1 cellular context compared by ENCODE assay signal in the genomic region with DNA sequence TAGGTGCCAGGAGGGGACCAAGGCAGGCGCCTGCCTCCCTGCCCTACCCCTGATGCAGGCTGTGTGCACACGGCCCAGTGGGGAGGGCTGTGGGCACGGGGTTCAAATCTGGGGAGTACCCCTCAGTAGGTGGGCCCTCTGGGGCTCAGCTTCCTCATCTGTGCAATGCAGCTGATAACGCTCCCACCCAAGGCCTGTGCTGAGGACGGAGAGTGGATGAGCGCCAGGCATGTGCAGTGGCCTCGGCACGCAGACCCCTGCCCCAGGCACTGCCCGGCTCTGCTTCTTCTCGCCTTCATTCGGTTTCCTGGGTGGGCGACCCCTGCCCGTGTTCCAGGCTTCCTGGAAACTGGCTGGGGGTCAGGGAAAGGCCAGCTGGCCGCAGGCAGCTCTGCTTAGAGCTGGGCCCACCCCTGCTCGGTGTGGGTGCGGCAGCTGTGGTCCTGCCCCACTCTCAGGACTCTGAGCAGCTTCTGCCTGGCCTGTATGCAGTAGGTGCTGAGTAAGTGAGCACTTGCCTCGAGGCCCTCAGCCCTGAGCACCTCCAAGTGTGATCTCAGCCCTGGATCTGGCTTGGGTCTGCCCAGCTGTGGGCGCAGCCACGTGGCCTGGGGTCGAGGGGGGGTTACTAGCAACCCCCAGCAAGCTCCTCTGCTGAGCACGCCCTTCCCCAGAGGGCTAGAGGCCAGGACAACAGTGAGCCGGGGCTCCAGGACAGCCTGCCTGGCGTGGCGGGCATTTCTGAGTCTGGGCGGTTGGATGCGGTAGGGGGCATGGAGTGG.
TF ChIP-seq lines count a peak whose summit lies in the region.

No MANE protein-coding gene starts in this region.

TF ChIP-seq in HepG2, 621 proteins besides CTCF, POLR2A, EP300 and RAD21 (continued from another document):
- TF ChIP-seq, protein P1, sequence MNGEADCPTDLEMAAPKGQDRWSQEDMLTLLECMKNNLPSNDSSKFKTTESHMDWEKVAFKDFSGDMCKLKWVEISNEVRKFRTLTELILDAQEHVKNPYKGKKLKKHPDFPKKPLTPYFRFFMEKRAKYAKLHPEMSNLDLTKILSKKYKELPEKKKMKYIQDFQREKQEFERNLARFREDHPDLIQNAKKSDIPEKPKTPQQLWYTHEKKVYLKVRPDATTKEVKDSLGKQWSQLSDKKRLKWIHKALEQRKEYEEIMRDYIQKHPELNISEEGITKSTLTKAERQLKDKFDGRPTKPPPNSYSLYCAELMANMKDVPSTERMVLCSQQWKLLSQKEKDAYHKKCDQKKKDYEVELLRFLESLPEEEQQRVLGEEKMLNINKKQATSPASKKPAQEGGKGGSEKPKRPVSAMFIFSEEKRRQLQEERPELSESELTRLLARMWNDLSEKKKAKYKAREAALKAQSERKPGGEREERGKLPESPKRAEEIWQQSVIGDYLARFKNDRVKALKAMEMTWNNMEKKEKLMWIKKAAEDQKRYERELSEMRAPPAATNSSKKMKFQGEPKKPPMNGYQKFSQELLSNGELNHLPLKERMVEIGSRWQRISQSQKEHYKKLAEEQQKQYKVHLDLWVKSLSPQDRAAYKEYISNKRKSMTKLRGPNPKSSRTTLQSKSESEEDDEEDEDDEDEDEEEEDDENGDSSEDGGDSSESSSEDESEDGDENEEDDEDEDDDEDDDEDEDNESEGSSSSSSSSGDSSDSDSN (CRISPR knock-in tag; IDR thresholded peaks at IDR 0.05), result no peak; the same call in 1 of the 2 replicates
